Comparison of ENCODE assay signal across 15 cellular contexts in the genomic region with DNA sequence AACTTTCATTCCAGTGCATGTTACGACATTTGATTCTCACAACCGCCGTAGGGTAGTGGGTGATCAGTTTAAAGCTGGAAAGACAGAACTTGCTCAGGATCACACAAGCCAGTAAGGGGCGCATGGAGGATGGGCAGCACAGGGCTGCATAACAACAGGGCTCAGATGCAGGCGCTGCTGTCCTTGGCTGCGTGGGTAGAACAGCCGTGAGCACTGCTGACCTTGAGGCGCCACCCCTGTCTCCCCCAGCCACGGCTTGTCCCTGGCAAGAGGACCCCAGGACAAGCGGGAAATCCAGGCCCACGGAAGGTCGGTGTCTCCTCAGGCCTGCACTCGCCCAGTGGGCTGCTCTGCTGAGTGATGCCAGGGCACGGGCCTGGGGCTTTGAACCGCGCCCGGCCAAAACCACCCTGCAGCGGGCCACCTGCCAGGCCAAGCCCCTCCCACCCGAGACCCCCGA.
DNase-seq lines count a peak whose midpoint lies in the region; ATAC-seq and TF ChIP-seq lines count a peak whose summit lies in the region.
"Had no signal": no experiment of that assay in that cellular context is flagged by ENCODE, and none has a peak within 500 bp of the region (broad histone marks: within the 10 kb centered on the region; RNA-seq: fewer than 3 reads in every experiment).

No MANE protein-coding gene starts in this region.

- ATAC-seq in GM18519 (IDR thresholded peaks at IDR 0.05; ENCODE audit: low FRiP score, unreplicated experiment) (no peak), GM18867 (IDR thresholded peaks at IDR 0.05; ENCODE audit: unreplicated experiment) (no peak)

- H3K36me3 ChIP-seq in HUES48 (ENCODE audit: control insufficient read depth, insufficient read depth, low read length) (no peaks in the 10 kb centered on the region), endodermal cell (ENCODE audit: control insufficient read depth, insufficient read depth, low read length) (no peaks in the 10 kb centered on the region), rectal smooth muscle tissue (ENCODE audit: control insufficient read depth, insufficient read depth, low read length) (peaks cover 9% of the 10 kb centered on the region)

- H3K4me1 ChIP-seq in HUES48 (ENCODE audit: control insufficient read depth, insufficient read depth, low read length) (peaks cover 13% of the 10 kb centered on the region), endodermal cell (ENCODE audit: control insufficient read depth, insufficient read depth, low read length) (no peaks in the 10 kb centered on the region), rectal smooth muscle tissue (ENCODE audit: control insufficient read depth, insufficient read depth, low read length) (no peaks in the 10 kb centered on the region)

- H3K27me3 ChIP-seq in HUES48 (ENCODE audit: control insufficient read depth, insufficient read depth, low read length), result no peaks in the 10 kb centered on the region
- no peaks in the 10 kb centered on the region for H3K27me3 ChIP-seq in endodermal cell (ENCODE audit: control insufficient read depth, insufficient read depth, low read length, poor library complexity, severe bottlenecking)
- H3K27me3 ChIP-seq in layer of hippocampus (ENCODE audit: control insufficient read depth, insufficient read depth, low read length), result no peaks in the 10 kb centered on the region
- no peaks in the 10 kb centered on the region for H3K27me3 ChIP-seq in rectal smooth muscle tissue (ENCODE audit: control insufficient read depth, insufficient read depth, low read length)
- H3K27me3 ChIP-seq: neutrophil had no signal

- H3K4me1 Mint-ChIP-seq in endodermal cell, result no peaks in the 10 kb centered on the region
- H3K4me1 Mint-ChIP-seq: activated B cell treated with CpG ODN at 0.5 μM for 24 hours had no signal

- H3K9me3 Mint-ChIP-seq in endodermal cell, result peaks cover 2% of the 10 kb centered on the region
- H3K9me3 Mint-ChIP-seq: activated B cell treated with CpG ODN at 0.5 μM for 24 hours had no signal

- peak overlapping the region; percentile 53 for H3K4me3 ChIP-seq in HUES48 (ENCODE audit: low read depth, low read length)
- no peak overlapping the region for H3K4me3 ChIP-seq in endodermal cell (ENCODE audit: low read length)
- H3K4me3 ChIP-seq in rectal smooth muscle tissue (ENCODE audit: low read length), result no peak overlapping the region
- H3K4me3 ChIP-seq: lung, PC-9 had no signal

- H3K9me3 ChIP-seq in HUES48 (ENCODE audit: control insufficient read depth, insufficient read depth, low read length) (no peaks in the 10 kb centered on the region), endodermal cell (ENCODE audit: control insufficient read depth, low read length) (peaks cover 11% of the 10 kb centered on the region)
- H3K9me3 ChIP-seq: neutrophil had no signal

- no peak overlapping the region for H3K27ac Mint-ChIP-seq in endodermal cell
- H3K27ac Mint-ChIP-seq: activated B cell treated with CpG ODN at 0.5 μM for 24 hours; activated naive CD8-positive, alpha-beta T cell had no signal

- 37 to 46% methylated on average over 10 to 17 of the region's 20 CpGs for WGBS in endodermal cell (ENCODE audit: insufficient coverage in 1 of 2, insufficient read length in 1 of 2), 2 experiments

- TF ChIP-seq CTCF in endodermal cell (conservative IDR thresholded peaks at IDR 0.05), result peak; percentile 21

- peak overlapping the region; percentile 43 for H3K4me3 Mint-ChIP-seq in endodermal cell
- H3K4me3 Mint-ChIP-seq: activated B cell treated with CpG ODN at 0.5 μM for 24 hours; activated naive CD8-positive, alpha-beta T cell had no signal

- no peaks in the 10 kb centered on the region for H3K36me3 Mint-ChIP-seq in endodermal cell (ENCODE audit: low read depth)
- H3K36me3 Mint-ChIP-seq: activated naive CD8-positive, alpha-beta T cell had no signal

- H3K27ac ChIP-seq in HUES48 (ENCODE audit: low read depth, low read length) (peak overlapping the region; percentile 63), endodermal cell (ENCODE audit: low read depth, low read length) (no peak overlapping the region), layer of hippocampus (ENCODE audit: low read depth, low read length) (peak overlapping the region; percentile 73), rectal smooth muscle tissue (ENCODE audit: low read depth, low read length) (peak overlapping the region; percentile 2)
- H3K27ac ChIP-seq: neutrophil, PC-9 had no signal

- H3K9ac ChIP-seq in HUES48 (ENCODE audit: low read depth, low read length) (no peak overlapping the region), endodermal cell (ENCODE audit: extremely low read depth, low read length, poor library complexity, severe bottlenecking) (no peak overlapping the region), rectal smooth muscle tissue (ENCODE audit: low read length) (no peak overlapping the region)

- H3K27me3 Mint-ChIP-seq in endodermal cell (ENCODE audit: insufficient read depth), result no peaks in the 10 kb centered on the region
- H3K27me3 Mint-ChIP-seq: activated B cell treated with CpG ODN at 0.5 μM for 24 hours; activated naive CD8-positive, alpha-beta T cell had no signal

- DNase-seq in endodermal cell, result peak; percentile 78
- no peak for DNase-seq in GM19240 (ENCODE audit: insufficient read length, low spot score)
- no peak for DNase-seq in NCI-H1092 treated with DMSO at 0.1 percent for 48 hours (lab: John Stamatoyannopoulos, UW)
- DNase-seq: activated B cell treated with CpG ODN at 0.5 μM for 24 hours, NCI-H1417, NCI-H524, PC-9 had no signal
